Comparison of ENCODE assay signal across 21 cellular contexts in the genomic region with DNA sequence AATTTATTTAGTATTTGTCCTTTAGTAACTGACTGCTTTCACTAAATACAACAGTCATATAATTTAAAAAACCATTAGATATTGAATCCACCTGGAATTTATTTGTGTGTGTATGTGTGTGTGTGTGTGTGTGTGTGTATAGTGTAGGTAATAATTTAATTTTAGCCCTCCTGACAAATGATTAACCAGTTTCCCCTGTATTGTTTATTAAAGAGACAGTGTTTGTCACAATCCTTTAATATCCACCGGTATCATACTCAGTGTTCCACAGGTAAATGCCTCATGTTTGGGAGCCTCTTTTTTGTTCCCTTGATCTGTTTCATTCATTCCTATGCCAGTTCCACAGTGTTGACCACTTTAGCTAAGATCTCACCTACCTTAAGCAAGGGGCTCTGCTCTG.
DNase-seq lines count a peak whose midpoint lies in the region; ATAC-seq, FAIRE-seq and TF ChIP-seq lines count a peak whose summit lies in the region.
"Had no signal": no experiment of that assay in that cellular context is flagged by ENCODE, and none has a peak within 500 bp of the region (broad histone marks: within the 10 kb centered on the region; RNA-seq: fewer than 3 reads in every experiment).

No MANE protein-coding gene starts in this region.

- POLR2A ChIA-PET in SK-N-SH (lab: Yijun Ruan, JAX): interaction anchor here (0.6 kb wide), 1 partner anchor 22 kb away, joined by 3 read pairs; no protein-coding TSS in a partner anchor
- POLR2A ChIA-PET in HepG2 (lab: Yijun Ruan, JAX): no interaction called here

- H3K36me3 ChIP-seq in SK-N-SH (replicated peaks in 1 of 2; ENCODE audit: control insufficient read depth in 1 of 2, insufficient read depth in 2 of 2, low read length in 1 of 2) (no peaks in the 10 kb centered on the region), liver (ENCODE audit: control insufficient read depth in 4 of 4, insufficient read depth in 3 of 4, low read depth in 1 of 4, low read length in 3 of 4) (no peaks in the 10 kb centered on the region), HepG2 (replicated peaks in 1 of 2; ENCODE audit: control insufficient read depth in 1 of 2, insufficient read depth in 2 of 2, low read length in 2 of 2) (no peaks in the 10 kb centered on the region), right lobe of liver (no peaks in the 10 kb centered on the region)
- H3K36me3 ChIP-seq: BLaER1 treated with 17β-estradiol and CSF1 and Interleukin-3, amounts not matched to agents 10 nM and 100 nM had no signal

- CTCF ChIA-PET in SK-N-SH (lab: Yijun Ruan, JAX): interaction anchor here (0.7 kb wide), 1 partner anchor 49 kb away, joined by 3 read pairs; no protein-coding TSS in a partner anchor
- CTCF ChIA-PET in HepG2 (lab: Yijun Ruan, JAX; ENCODE audit: low intra/inter-chr PET ratio, low total read pairs): no interaction called here

- H3K9me2 ChIP-seq in SK-N-SH: no peaks in the 10 kb centered on the region

- H3K4me3 ChIP-seq in SK-N-SH (ENCODE audit: low read depth in 2 of 2, low read length in 1 of 2) (no peak overlapping the region), liver (ENCODE audit: low read depth in 1 of 3, low read length in 3 of 3) (no peak overlapping the region), HepG2 (replicated peaks in 1 of 3; ENCODE audit: insufficient read depth in 1 of 3, low read depth in 2 of 3, low read length in 3 of 3) (no peak overlapping the region), right lobe of liver (no peak overlapping the region)
- H3K4me3 ChIP-seq: BLaER1 treated with 17β-estradiol and CSF1 and Interleukin-3, amounts not matched to agents 10 nM and 100 nM; GM23338 had no signal

- TF ChIP-seq CTCF in SK-N-SH (IDR thresholded peaks at IDR 0.05): no peak
- no peak for TF ChIP-seq CTCF in liver (IDR thresholded peaks at IDR 0.05; ENCODE audit: low read depth, low read length, missing input control)
- no peak for TF ChIP-seq CTCF in HepG2 (CRISPR knock-in tag; IDR thresholded peaks at IDR 0.05)
- TF ChIP-seq CTCF in right lobe of liver (IDR thresholded peaks at IDR 0.05): no peak

- in situ Hi-C loops in HepG2 (cut with HindIII; ENCODE audit: extremely low pct_ligation_motif_present, low pct_unique_long_range_greater_than_20kb): no loop called here

- ATAC-seq in SK-N-SH treated with all-trans-retinoic acid at 6 μM for 48 hours (peak; percentile 15; the same call in 1 of the 3 replicates), HepG2 (no peak), right lobe of liver (peak; percentile 66 to 79 (median 73)), HG03521 (IDR thresholded peaks at IDR 0.05; ENCODE audit: unreplicated experiment) (no peak)
- ATAC-seq: GM23338 had no signal

- H3K4me2 ChIP-seq in SK-N-SH (no peak overlapping the region), HepG2 (ENCODE audit: low read depth, low read length) (no peak overlapping the region)
- H3K4me2 ChIP-seq: BLaER1 treated with 17β-estradiol and CSF1 and Interleukin-3, amounts not matched to agents 10 nM and 100 nM; GM23338 had no signal

- H3K4me1 ChIP-seq in SK-N-SH (ENCODE audit: control insufficient read depth in 1 of 2, insufficient read depth in 2 of 2, low read depth in 1 of 2, low read length in 1 of 2) (no peaks in the 10 kb centered on the region), liver (ENCODE audit: control insufficient read depth in 4 of 4, insufficient read depth in 4 of 4, low read length in 3 of 4) (peaks cover 7 to 37% (median 29%) of the 10 kb centered on the region in 4 donors), HepG2 (ENCODE audit: insufficient read depth, low read length) (peaks cover 37% of the 10 kb centered on the region), right lobe of liver (peaks cover 0 to 56% (median 21%) of the 10 kb centered on the region in 4 donors)

- H2AFZ ChIP-seq in SK-N-SH (ENCODE audit: low read depth) (no peak overlapping the region), HepG2 (ENCODE audit: low read length) (no peak overlapping the region)
- H2AFZ ChIP-seq: GM23338 had no signal

- H3K79me2 ChIP-seq in SK-N-SH (ENCODE audit: insufficient read depth) (no peaks in the 10 kb centered on the region), HepG2 (ENCODE audit: insufficient read depth, low read length) (no peaks in the 10 kb centered on the region)

- WGBS in SK-N-SH (ENCODE audit: low lambda C conversion rate): 95% methylated on average over 1 of the region's 1 CpG
- 46% methylated on average over 1 of the region's 1 CpG for WGBS in liver
- WGBS in HepG2 (ENCODE audit: low lambda C conversion rate): 8% methylated on average over 1 of the region's 1 CpG
- WGBS in right lobe of liver (ENCODE audit: insufficient coverage, low coverage, low lambda C conversion rate, missing lambda C conversion rate): 25% methylated on average over 1 of the region's 1 CpG

- TF ChIP-seq POLR2A in HepG2 (IDR thresholded peaks at IDR 0.05; ENCODE audit: insufficient read depth in 1 of 2, low read depth in 2 of 2, low read length in 2 of 2) (no peak), right lobe of liver (IDR thresholded peaks at IDR 0.05) (no peak)

- intact Hi-C loops in HepG2 (cut with micrococcal nuclease; ENCODE audit: unreplicated experiment): no loop called here
- intact Hi-C loops in right lobe of liver (cut with DNase I): no loop called here

- DNase-seq in SK-N-SH (no peak), HepG2 (ENCODE audit: low spot score) (no peak), right lobe of liver (no peak), activated T-cell treated with anti-CD3 and anti-CD28 coated beads for 4 hours (no peak), NCI-H1436 treated with DMSO at 0.1 percent for 48 hours (lab: John Stamatoyannopoulos, UW) (no peak)
- DNase-seq: CD4-positive, CD25-positive, alpha-beta regulatory T cell; CD8-positive, alpha-beta memory T cell; COR-L47; DMS 273 treated with DMSO at 0.1 percent for 48 hours; DMS79; GDM1; HCEC 1CT had no signal

- TF ChIP-seq RAD21 in SK-N-SH (IDR thresholded peaks at IDR 0.05; ENCODE audit: low read length): no peak
- TF ChIP-seq RAD21 in liver (IDR thresholded peaks at IDR 0.05): no peak
- no peak for TF ChIP-seq RAD21 in HepG2 (CRISPR knock-in tag; IDR thresholded peaks at IDR 0.05)

- H3F3A ChIP-seq in SK-N-SH (replicated peaks; ENCODE audit: insufficient read depth): no peaks in the 10 kb centered on the region

- H3K9ac ChIP-seq in SK-N-SH (no peak overlapping the region), liver (ENCODE audit: low read depth in 1 of 2, low read length in 2 of 2) (no peak overlapping the region), HepG2 (ENCODE audit: insufficient read depth, low read depth, low read length) (no peak overlapping the region)
- H3K9ac ChIP-seq: BLaER1 treated with 17β-estradiol and CSF1 and Interleukin-3, amounts not matched to agents 10 nM and 100 nM had no signal

- no peak for TF ChIP-seq EP300 in SK-N-SH (IDR thresholded peaks at IDR 0.05; ENCODE audit: borderline replicate concordance in 1 of 2, low read depth in 1 of 2, low read length in 1 of 2)
- TF ChIP-seq EP300 in HepG2 (IDR thresholded peaks at IDR 0.05; ENCODE audit: low read depth in 2 of 2, low read length in 2 of 2): no peak
- TF ChIP-seq EP300 in HepG2 (CRISPR knock-in tag; IDR thresholded peaks at IDR 0.05; ENCODE audit: borderline replicate concordance): no peak

- H3K27me3 ChIP-seq in SK-N-SH (ENCODE audit: insufficient read depth) (no peaks in the 10 kb centered on the region), liver (ENCODE audit: control insufficient read depth in 4 of 4, insufficient read depth in 4 of 4, low read length in 3 of 4) (no peaks in the 10 kb centered on the region), HepG2 (ENCODE audit: control insufficient read depth in 1 of 2, insufficient read depth in 2 of 2, low read length in 2 of 2) (peaks cover 0 to 20% of the 10 kb centered on the region in 2 experiments; a peak in 2 of 5 replicates), right lobe of liver (no peaks in the 10 kb centered on the region)
- H3K27me3 ChIP-seq: BLaER1 treated with 17β-estradiol and CSF1 and Interleukin-3, amounts not matched to agents 10 nM and 100 nM had no signal

- H4K20me1 ChIP-seq in SK-N-SH (ENCODE audit: insufficient read depth) (no peaks in the 10 kb centered on the region), HepG2 (ENCODE audit: insufficient read depth, low read length) (no peaks in the 10 kb centered on the region)
- H4K20me1 ChIP-seq: BLaER1 treated with 17β-estradiol and CSF1 and Interleukin-3, amounts not matched to agents 10 nM and 100 nM had no signal

- FAIRE-seq in HepG2 (lab: Jason Lieb, UNC): no peak
- FAIRE-seq: GM12892, GM18507, H54, HTR-8/SVneo had no signal

- no TSS peak for BruUV-seq in HepG2 (replicated peaks; lab: Mats Ljungman, UMichigan)

- H3K27ac ChIP-seq in SK-N-SH (ENCODE audit: low read depth in 2 of 2, low read length in 1 of 2) (no peak overlapping the region), liver (ENCODE audit: low read depth in 1 of 2, low read length in 2 of 2) (peak overlapping the region; percentile 36 to 45), HepG2 (ENCODE audit: extremely low read length, insufficient read depth, low read length) (no peak overlapping the region), right lobe of liver (peak overlapping the region in 2 of 3 donors; percentile 79)
- H3K27ac ChIP-seq: BLaER1 treated with 17β-estradiol and CSF1 and Interleukin-3, amounts not matched to agents 10 nM and 100 nM had no signal

- no peaks in the 10 kb centered on the region for H3K9me3 ChIP-seq in SK-N-SH
- no peaks in the 10 kb centered on the region for H3K9me3 ChIP-seq in liver (ENCODE audit: control insufficient read depth in 4 of 4, low read length in 3 of 4)
- H3K9me3 ChIP-seq in HepG2 (ENCODE audit: low read length): no peaks in the 10 kb centered on the region
- H3K9me3 ChIP-seq in right lobe of liver: no peaks in the 10 kb centered on the region
- H3K9me3 ChIP-seq: BLaER1 treated with 17β-estradiol and CSF1 and Interleukin-3, amounts not matched to agents 10 nM and 100 nM had no signal

TF ChIP-seq in SK-N-SH treated with all-trans-retinoic acid at 6 μM for 48 hours, 23 proteins besides CTCF, POLR2A, EP300 and RAD21 (continues in another document):
- TF ChIP-seq GLIS3 (CRISPR knock-in tag; IDR thresholded peaks at IDR 0.05) (no peak), RARB (CRISPR knock-in tag; IDR thresholded peaks at IDR 0.05) (no peak), ZC3H10 (CRISPR knock-in tag; IDR thresholded peaks at IDR 0.05) (no peak)

TF ChIP-seq in liver, 16 proteins besides CTCF, POLR2A, EP300 and RAD21 (continues in another document):
- TF ChIP-seq YY1 (IDR thresholded peaks at IDR 0.05): no peak

TF ChIP-seq in HepG2, 621 proteins besides CTCF, POLR2A, EP300 and RAD21 (continues in another document):
- TF ChIP-seq HNRNPL (IDR thresholded peaks at IDR 0.05; ENCODE audit: low read depth, low read length): no peak

Comparison
In these comparisons a context has a peak if more than half of its experiments do, and no peak if none do; other contexts are left out.
1. ATAC-seq: peak in SK-N-SH treated with all-trans-retinoic acid at 6 μM for 48 hours (single experiment) and right lobe of liver (4 of 4); none in HepG2 (single experiment) and HG03521 (single experiment).
2. H3K27ac ChIP-seq: peak in liver (2 of 2) and right lobe of liver (2 of 3); none in SK-N-SH (0 of 2) and HepG2 (single experiment).